Comparison of ENCODE assay signal across 8 cellular contexts in genomic region chr19:40810649-40811408, GRCh38. TPM values are rescaled to one million over a fixed set of nuclear protein-coding genes. Genes with fewer than 3 reads are reported as not detected.
DNase-seq lines count a peak whose midpoint lies in the region; ATAC-seq and TF ChIP-seq lines count a peak whose summit lies in the region.
"Not testable (repeated sequence)": the region's sequence is repeated elsewhere in the genome, so short reads cannot be mapped to it uniquely, and the experiment has no call there.

No MANE protein-coding gene starts in this region.

- H3K4me3 Mint-ChIP-seq in T-helper 17 cell = peak overlapping the region; percentile 91

- peak overlapping the region; percentile 88 for H3K27ac Mint-ChIP-seq in T-helper 17 cell

- H3K4me1 Mint-ChIP-seq in T-helper 17 cell = peaks cover 57% of the 10 kb centered on the region

- peak overlapping the region; percentile 48 for H3K27ac ChIP-seq in angular gyrus (ENCODE audit: low read depth, low read length)
- not testable (repeated sequence) for H3K27ac ChIP-seq in foreskin keratinocyte

- ATAC-seq in T-helper 17 cell (peak; percentile 67), foreskin keratinocyte (peak; percentile 68)
- ATAC-seq in stimulated activated naive CD8-positive, alpha-beta T cell treated with anti-CD3 and anti-CD28 coated beads, Interleukin-15, Interleukin-2, amounts not matched to agents 100 U/mL and 50 U/mL, for 24 hours = peak; percentile 82

- peaks cover 14% of the 10 kb centered on the region for H3K36me3 ChIP-seq in H7 (replicated peaks; ENCODE audit: control insufficient read depth, insufficient read depth, low read length)

- H3K36me3 Mint-ChIP-seq in T-helper 17 cell (ENCODE audit: low read depth) = not testable (repeated sequence)

- peak overlapping the region; percentile 52 for H3K4me3 ChIP-seq in H7 (ENCODE audit: insufficient read depth, low read depth, low read length)

- H3K9me3 ChIP-seq in T-helper 17 cell (ENCODE audit: control insufficient read depth, low read length, poor library complexity, severe bottlenecking) = not testable (repeated sequence)

- H3K27me3 ChIP-seq in H7 (ENCODE audit: control insufficient read depth, insufficient read depth, low read length); foreskin keratinocyte: not testable (repeated sequence)

- H3K4me1 ChIP-seq in foreskin keratinocyte = not testable (repeated sequence)

- TF ChIP-seq CTCF in foreskin keratinocyte (conservative IDR thresholded peaks at IDR 0.05) = not testable (repeated sequence)

- H3K27me3 Mint-ChIP-seq in T-helper 17 cell = not testable (repeated sequence)

- peak; percentile 31 for DNase-seq in DMS153 treated with DMSO at 0.1 percent for 48 hours (lab: John Stamatoyannopoulos, UW; ENCODE audit: unreplicated experiment)
- DNase-seq in H7 = peak; percentile 79
- DNase-seq in MV-4-11 (lab: John Stamatoyannopoulos, UW) = peak; percentile 96
- peak in 2 of 3 donors; percentile 40 to 44 for DNase-seq in T-helper 17 cell
- DNase-seq in foreskin keratinocyte = peak; percentile 40 to 75
- peak; percentile 82 for DNase-seq in mucosa of gallbladder (ENCODE audit: low spot score)
- peak; percentile 71 for DNase-seq in stimulated activated naive CD8-positive, alpha-beta T cell treated with anti-CD3 and anti-CD28 coated beads, Interleukin-15, Interleukin-2, amounts not matched to agents 100 U/mL and 50 U/mL, for 24 hours

RNA-seq across cellular contexts. Expression of gene EGLN2, which starts 11.8 kb away (rescaled TPM):
- total RNA-seq in H7 (2014; rRNA removed; shearing (Covaris generic)) = 110 and 148 TPM in 2 replicates
- total RNA-seq in T-helper 17 cell (100 to 1,000 TPM; 112 to 131 TPM), foreskin keratinocyte (81.3 and 84.6 TPM in 2 replicates), mucosa of gallbladder (114 TPM)
- 73.2 and 74.2 TPM in 2 replicates for polyA plus RNA-seq in foreskin keratinocyte

RNA-seq across cellular contexts. Expression of gene RAB4B, which starts 32.8 kb away (rescaled TPM):
- 23.8 and 26.4 TPM in 2 replicates for total RNA-seq in H7 (2014; rRNA removed; shearing (Covaris generic))
- total RNA-seq in T-helper 17 cell (10 to 100 TPM; 52.4 to 55.4 TPM), foreskin keratinocyte (13.0 and 17.0 TPM in 2 replicates), mucosa of gallbladder (54.4 TPM)
- polyA plus RNA-seq in foreskin keratinocyte = 25.7 and 33.1 TPM in 2 replicates

RNA-seq across cellular contexts. Expression of gene MIA, which starts 35.5 kb away (rescaled TPM):
- total RNA-seq in H7 (2014; rRNA removed; shearing (Covaris generic)) = not detected in 2 replicates
- total RNA-seq in T-helper 17 cell = not detected
- 5.6 and 15.4 TPM in 2 replicates for total RNA-seq in foreskin keratinocyte
- polyA plus RNA-seq in foreskin keratinocyte = 10.0 and 23.9 TPM in 2 replicates
- total RNA-seq in mucosa of gallbladder = 4.5 TPM

RNA-seq across cellular contexts. Expression of gene CYP2A6, which starts 39.4 kb away (rescaled TPM):
- not detected in 2 replicates for total RNA-seq in H7 (2014; rRNA removed; shearing (Covaris generic))
- total RNA-seq in T-helper 17 cell (not detected), foreskin keratinocyte (not detected in 2 replicates), mucosa of gallbladder (1.9 TPM)
- not detected in 2 replicates for polyA plus RNA-seq in foreskin keratinocyte

RNA-seq across cellular contexts. Expression of gene SNRPA, which starts 59.8 kb away (rescaled TPM):
- 440 and 502 TPM in 2 replicates for total RNA-seq in H7 (2014; rRNA removed; shearing (Covaris generic))
- total RNA-seq in T-helper 17 cell (10 to 100 TPM; 67.3 to 81.8 TPM), foreskin keratinocyte (104 and 129 TPM in 2 replicates), mucosa of gallbladder (58.1 TPM)
- polyA plus RNA-seq in foreskin keratinocyte = 121 and 130 TPM in 2 replicates

Comparison
In these comparisons a context has a peak if more than half of its experiments do, and no peak if none do; other contexts are left out.
1. DNase-seq: peak in every context shown above with its lines; median percentile 96 in MV-4-11; 82 in mucosa of gallbladder; 79 in H7; 71 in stimulated activated naive CD8-positive, alpha-beta T cell treated with anti-CD3 and anti-CD28 coated beads, Interleukin-15, Interleukin-2, amounts not matched to agents 100 U/mL and 50 U/mL, for 24 hours; 58 in foreskin keratinocyte; 42 in T-helper 17 cell; 31 in DMS153 treated with DMSO at 0.1 percent for 48 hours.